In genomic region chrX:10042055-10042454, GRCh38 we compare ENCODE assay signal across 1 cellular context.
TF ChIP-seq lines count a peak whose summit lies in the region.

No MANE protein-coding gene starts in this region.

TF ChIP-seq in H1, 55 proteins besides CTCF, POLR2A, EP300 and RAD21 (continued from another document):
- TF ChIP-seq CEBPB (IDR thresholded peaks at IDR 0.05; ENCODE audit: low read depth, low read length) (no peak), JUN (IDR thresholded peaks at IDR 0.05; ENCODE audit: low read depth, low read length) (no peak), TAF1 (IDR thresholded peaks at IDR 0.05; ENCODE audit: low read depth, low read length) (no peak), CTBP2 (IDR thresholded peaks at IDR 0.05; ENCODE audit: borderline replicate concordance, insufficient read depth, insufficient read length, low read length) (no peak), PHF8 (conservative IDR thresholded peaks at IDR 0.05; ENCODE audit: low read depth, low read length) (no peak), ATF3 (IDR thresholded peaks at IDR 0.05; ENCODE audit: insufficient read depth, low read depth, low read length) (no peak), TCF12 (IDR thresholded peaks at IDR 0.05; ENCODE audit: low read depth, low read length) (no peak), CHD1 (IDR thresholded peaks at IDR 0.05; ENCODE audit: low read depth, low read length) (no peak), KDM1A (IDR thresholded peaks at IDR 0.05; ENCODE audit: borderline replicate concordance, low read length) (no peak)
- TF ChIP-seq, protein P1, sequence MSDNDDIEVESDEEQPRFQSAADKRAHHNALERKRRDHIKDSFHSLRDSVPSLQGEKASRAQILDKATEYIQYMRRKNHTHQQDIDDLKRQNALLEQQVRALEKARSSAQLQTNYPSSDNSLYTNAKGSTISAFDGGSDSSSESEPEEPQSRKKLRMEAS (IDR thresholded peaks at IDR 0.05): no peak
